In the genomic region with DNA sequence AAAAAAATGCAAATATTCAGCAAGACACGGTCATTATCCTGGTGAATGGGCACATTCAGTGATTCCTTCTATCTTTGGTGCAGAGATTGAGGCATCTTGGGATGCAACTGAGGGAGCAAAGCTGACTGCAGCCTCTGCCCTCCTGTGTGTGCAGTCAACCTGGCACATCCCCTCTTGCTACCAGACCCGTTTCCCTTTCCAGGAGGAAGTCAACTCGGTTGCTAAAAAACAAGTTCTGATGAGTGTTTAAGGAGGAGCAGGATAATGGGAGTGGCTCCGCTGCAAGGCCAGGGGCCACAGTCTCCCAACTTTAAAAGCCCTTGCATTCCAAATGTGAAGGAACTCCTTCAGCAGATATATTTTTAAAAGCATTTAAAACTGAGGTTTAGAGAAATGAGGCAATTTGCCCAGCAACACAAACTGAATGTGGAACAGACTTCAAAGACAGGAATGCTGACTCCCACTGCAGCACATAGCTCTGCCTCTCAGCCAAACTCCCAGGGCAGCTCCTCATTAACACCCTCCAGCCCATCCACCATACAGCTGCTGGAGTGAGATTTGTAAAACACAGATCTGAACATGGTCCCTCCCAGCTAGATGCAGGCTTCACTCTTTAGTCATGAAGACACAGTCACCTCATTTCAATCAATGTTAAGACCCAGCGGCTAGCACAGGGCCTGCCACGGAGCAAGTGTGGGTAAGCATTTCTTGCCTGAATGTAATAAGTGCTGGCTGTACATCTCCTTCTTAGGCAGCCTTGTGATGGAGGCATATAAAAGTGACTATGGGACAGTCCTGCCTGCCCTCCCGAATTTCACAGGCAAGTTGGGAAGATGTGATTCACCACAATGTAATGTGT, we compare ENCODE assay signal across 13 cellular contexts.
A peak's percentile ranks its signal among the peaks of the same experiment; 100 is the strongest.
DNase-seq lines count a peak whose midpoint lies in the region; ATAC-seq and TF ChIP-seq lines count a peak whose summit lies in the region.
"Had no signal": no experiment of that assay in that cellular context is flagged by ENCODE, and none has a peak within 500 bp of the region (broad histone marks: within the 10 kb centered on the region; RNA-seq: fewer than 3 reads in every experiment).

No MANE protein-coding gene starts in this region.

- H3K4me3 ChIP-seq in astrocyte of the spinal cord (ENCODE audit: low read depth, low read length) (no peak overlapping the region), skin epidermis (no peak overlapping the region)
- H3K4me3 ChIP-seq: cardiac muscle cell had no signal

- DNase-seq in GM04503 (ENCODE audit: low read depth) = peak; percentile 12
- DNase-seq in astrocyte of the spinal cord (ENCODE audit: low read depth, low spot score) = peak; percentile 72
- DNase-seq in iris pigment epithelial cell (ENCODE audit: low read depth) = peak; percentile 47
- DNase-seq in SHP77 (lab: John Stamatoyannopoulos, UW) = no peak
- DNase-seq in NCI-H128 (lab: John Stamatoyannopoulos, UW; ENCODE audit: unreplicated experiment) = no peak
- no peak for DNase-seq in HuH-7 (ENCODE audit: low spot score)
- DNase-seq: CD4-positive, alpha-beta memory T cell; NCI-H1105; NCI-H446 had no signal

- in situ Hi-C loops in astrocyte of the spinal cord (cut with HindIII; ENCODE audit: low sequenced_read_pairs) = no loop called here

- TF ChIP-seq CTCF in astrocyte of the spinal cord (IDR thresholded peaks at IDR 0.05; ENCODE audit: low read depth, low read length) = no peak

- no peak for ATAC-seq in HG02642 (IDR thresholded peaks at IDR 0.05; ENCODE audit: poor library complexity, unreplicated experiment)
- ATAC-seq: activated T-helper 17 cell treated with anti-CD3 and anti-CD28 coated beads, Interleukin-2, amount 50 U/mL, for 72 hours had no signal

- H3K27ac ChIP-seq in skin epidermis = peak overlapping the region in 14 of 21 experiments; percentile 31 to 72 (median 52)
- H3K27ac ChIP-seq: cardiac muscle cell had no signal

Comparison
In these comparisons a context has a peak if more than half of its experiments do, and no peak if none do; other contexts are left out.
1. DNase-seq: peak in GM04503 (single experiment), astrocyte of the spinal cord (single experiment) and iris pigment epithelial cell (single experiment); none in SHP77 (0 of 2), NCI-H128 (single experiment) and HuH-7 (single experiment).